Comparison of ENCODE assay signal across 8 cellular contexts in the genomic region with DNA sequence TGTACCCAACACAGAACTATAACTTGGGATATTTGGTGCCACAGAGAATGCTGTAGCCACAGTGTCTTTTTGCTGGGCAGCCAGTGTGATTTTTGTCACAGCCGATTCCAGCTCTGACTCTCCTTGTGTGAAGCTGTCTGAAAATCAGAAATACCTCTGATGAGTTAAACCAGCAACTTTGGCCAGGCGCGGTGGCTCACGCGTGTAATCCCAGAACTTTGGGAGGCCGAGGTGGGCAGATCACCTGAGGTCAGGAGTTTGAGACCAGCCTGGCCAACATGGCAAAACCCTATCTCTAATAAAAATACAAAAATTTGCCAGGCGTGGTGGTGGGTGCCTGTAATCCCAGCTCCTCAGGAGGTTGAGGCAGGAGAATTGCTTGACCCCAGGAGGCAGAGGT. TPM values are rescaled to one million over a fixed set of nuclear protein-coding genes. Genes with fewer than 3 reads are reported as not detected.
DNase-seq lines count a peak whose midpoint lies in the region; ATAC-seq and TF ChIP-seq lines count a peak whose summit lies in the region.
"Not testable (repeated sequence)": the region's sequence is repeated elsewhere in the genome, so short reads cannot be mapped to it uniquely, and the experiment has no call there.

No MANE protein-coding gene starts in this region.

- H3K27me3 ChIP-seq in CD8-positive, alpha-beta T cell (ENCODE audit: insufficient read depth, low read length); adipocyte (replicated peaks; ENCODE audit: control insufficient read depth, insufficient read depth, low read length); left ventricle myocardium inferior (ENCODE audit: low read depth); muscle layer of duodenum (ENCODE audit: low read depth, low read length); neural progenitor cell: not testable (repeated sequence)

- H3K4me3 Mint-ChIP-seq in CD8-positive, alpha-beta T cell = peak overlapping the region; percentile 85
- peak overlapping the region; percentile 13 for H3K4me3 Mint-ChIP-seq in activated T-cell treated with anti-CD3 and anti-CD28 coated beads, Interleukin-2, amount 50 U/mL, for 24 hours
- peak overlapping the region; percentile 10 for H3K4me3 Mint-ChIP-seq in neural progenitor cell
- peak overlapping the region; percentile 85 for H3K4me3 Mint-ChIP-seq in stimulated activated naive CD8-positive, alpha-beta T cell treated with anti-CD3 and anti-CD28 coated beads, Interleukin-15, Interleukin-2, amounts not matched to agents 100 ng/mL and 50 ng/mL, for 24 hours

- CTCF ChIA-PET in CD8-positive, alpha-beta T cell (lab: Charles Lee) = interaction anchor here (0.6 to 1.0 kb wide), 2 partner anchors 9 to 15 kb away, joined by 3 to 4 read pairs; no protein-coding TSS in a partner anchor

- H4K20me1 ChIP-seq in neural progenitor cell (ENCODE audit: low read depth) = not testable (repeated sequence)

- not testable (repeated sequence) for TF ChIP-seq CTCF in CD8-positive, alpha-beta T cell (IDR thresholded peaks at IDR 0.05); VCaP (conservative IDR thresholded peaks at IDR 0.05); left ventricle myocardium inferior (IDR thresholded peaks at IDR 0.05; ENCODE audit: borderline replicate concordance); neural progenitor cell (IDR thresholded peaks at IDR 0.05)

- peak overlapping the region; percentile 76 for H3K9ac ChIP-seq in adipocyte (ENCODE audit: low read length)
- H3K9ac ChIP-seq in neural progenitor cell = not testable (repeated sequence)

- H3K9me3 Mint-ChIP-seq in CD8-positive, alpha-beta T cell; activated T-cell treated with anti-CD3 and anti-CD28 coated beads, Interleukin-2, amount 50 U/mL, for 24 hours; neural progenitor cell; stimulated activated naive CD8-positive, alpha-beta T cell treated with anti-CD3 and anti-CD28 coated beads, Interleukin-15, Interleukin-2, amounts not matched to agents 100 ng/mL and 50 ng/mL, for 24 hours: not testable (repeated sequence)

- POLR2A ChIA-PET in CD8-positive, alpha-beta T cell (lab: Charles Lee) = interaction anchor here (1.2 kb wide), 1 partner anchor 10 kb away, joined by 3 read pairs; no protein-coding TSS in a partner anchor

- H3K4me1 ChIP-seq in CD8-positive, alpha-beta T cell (ENCODE audit: insufficient read depth, low read length) = peaks cover 13% of the 10 kb centered on the region
- H3K4me1 ChIP-seq in adipocyte (ENCODE audit: control insufficient read depth, insufficient read depth, low read length); muscle layer of duodenum (ENCODE audit: control insufficient read depth in 1 of 2, insufficient read depth in 2 of 2, low read length in 2 of 2): not testable (repeated sequence)
- peaks cover 19% of the 10 kb centered on the region for H3K4me1 ChIP-seq in left ventricle myocardium inferior
- H3K4me1 ChIP-seq in neural progenitor cell = peaks cover 17% of the 10 kb centered on the region

- not testable (repeated sequence) for H3K4me3 ChIP-seq in CD8-positive, alpha-beta T cell (ENCODE audit: low read depth, low read length); neural progenitor cell
- peak overlapping the region; percentile 72 for H3K4me3 ChIP-seq in adipocyte (ENCODE audit: low read length)
- peak overlapping the region; percentile 62 for H3K4me3 ChIP-seq in left ventricle myocardium inferior
- H3K4me3 ChIP-seq in muscle layer of duodenum (ENCODE audit: low read depth in 1 of 2, low read length in 2 of 2) = peak overlapping the region; percentile 62 to 70

- intact Hi-C loops in CD8-positive, alpha-beta T cell (cut with DNase I, micrococcal nuclease) = loop anchor here in 1 of 2 experiments (10.0 kb wide), 1 partner anchor 353 kb away; a partner anchor contains a TSS
- intact Hi-C loops in left ventricle myocardium inferior (cut with micrococcal nuclease) = not testable (repeated sequence)

- not testable (repeated sequence) for H3K36me3 ChIP-seq in CD8-positive, alpha-beta T cell (ENCODE audit: insufficient read depth, low read length); left ventricle myocardium inferior; muscle layer of duodenum (ENCODE audit: control insufficient read depth in 1 of 2, insufficient read depth in 2 of 2, low read length in 2 of 2); neural progenitor cell
- H3K36me3 ChIP-seq in adipocyte (ENCODE audit: control insufficient read depth, insufficient read depth, low read length, severe bottlenecking) = peaks cover 16% of the 10 kb centered on the region

- not testable (repeated sequence) for H3K9me3 ChIP-seq in CD8-positive, alpha-beta T cell (ENCODE audit: low read length); adipocyte (ENCODE audit: control insufficient read depth, low read length); left ventricle myocardium inferior (replicated peaks); muscle layer of duodenum (ENCODE audit: control insufficient read depth in 1 of 2, low read length in 2 of 2); neural progenitor cell (ENCODE audit: low read depth)

- peaks cover 14% of the 10 kb centered on the region for H3F3A ChIP-seq in neural progenitor cell (ENCODE audit: low read depth)

- peaks cover 11% of the 10 kb centered on the region for H3K36me3 Mint-ChIP-seq in CD8-positive, alpha-beta T cell
- H3K36me3 Mint-ChIP-seq in activated T-cell treated with anti-CD3 and anti-CD28 coated beads, Interleukin-2, amount 50 U/mL, for 24 hours (ENCODE audit: low read depth) = peaks cover 16% of the 10 kb centered on the region
- peaks cover 14% of the 10 kb centered on the region for H3K36me3 Mint-ChIP-seq in neural progenitor cell
- peaks cover 12% of the 10 kb centered on the region for H3K36me3 Mint-ChIP-seq in stimulated activated naive CD8-positive, alpha-beta T cell treated with anti-CD3 and anti-CD28 coated beads, Interleukin-15, Interleukin-2, amounts not matched to agents 100 ng/mL and 50 ng/mL, for 24 hours (ENCODE audit: low read depth)

- not testable (repeated sequence) for ATAC-seq in CD8-positive, alpha-beta T cell

- H2AFZ ChIP-seq in neural progenitor cell (replicated peaks) = not testable (repeated sequence)

- H3K4me1 Mint-ChIP-seq in CD8-positive, alpha-beta T cell (ENCODE audit: low read depth) = peaks cover 22% of the 10 kb centered on the region
- peaks cover 32% of the 10 kb centered on the region for H3K4me1 Mint-ChIP-seq in activated T-cell treated with anti-CD3 and anti-CD28 coated beads, Interleukin-2, amount 50 U/mL, for 24 hours (ENCODE audit: low read depth)
- peaks cover 42% of the 10 kb centered on the region for H3K4me1 Mint-ChIP-seq in neural progenitor cell
- peaks cover 44% of the 10 kb centered on the region for H3K4me1 Mint-ChIP-seq in stimulated activated naive CD8-positive, alpha-beta T cell treated with anti-CD3 and anti-CD28 coated beads, Interleukin-15, Interleukin-2, amounts not matched to agents 100 ng/mL and 50 ng/mL, for 24 hours (ENCODE audit: low read depth)

- not testable (repeated sequence) for H3K79me2 ChIP-seq in neural progenitor cell (ENCODE audit: low read depth)

- not testable (repeated sequence) for H3K4me2 ChIP-seq in neural progenitor cell

- H3K27ac ChIP-seq in CD8-positive, alpha-beta T cell (ENCODE audit: low read depth, low read length); left ventricle myocardium inferior (replicated peaks); muscle layer of duodenum (ENCODE audit: low read length): not testable (repeated sequence)
- H3K27ac ChIP-seq in VCaP (peak overlapping the region; percentile 75), neural progenitor cell (peak overlapping the region; percentile 73)

- DNase-seq in CD8-positive, alpha-beta T cell; activated T-cell treated with anti-CD3 and anti-CD28 coated beads, Interleukin-2, amount 50 U/mL, for 24 hours; adipocyte (ENCODE audit: low read depth); left ventricle myocardium inferior; neural progenitor cell (ENCODE audit: low spot score): not testable (repeated sequence)

- H3K27me3 Mint-ChIP-seq in CD8-positive, alpha-beta T cell (ENCODE audit: low read depth); activated T-cell treated with anti-CD3 and anti-CD28 coated beads, Interleukin-2, amount 50 U/mL, for 24 hours; neural progenitor cell (ENCODE audit: insufficient read depth, low read depth); stimulated activated naive CD8-positive, alpha-beta T cell treated with anti-CD3 and anti-CD28 coated beads, Interleukin-15, Interleukin-2, amounts not matched to agents 100 ng/mL and 50 ng/mL, for 24 hours: not testable (repeated sequence)

- not testable (repeated sequence) for H3K27ac Mint-ChIP-seq in CD8-positive, alpha-beta T cell; activated T-cell treated with anti-CD3 and anti-CD28 coated beads, Interleukin-2, amount 50 U/mL, for 24 hours; stimulated activated naive CD8-positive, alpha-beta T cell treated with anti-CD3 and anti-CD28 coated beads, Interleukin-15, Interleukin-2, amounts not matched to agents 100 ng/mL and 50 ng/mL, for 24 hours
- peak overlapping the region; percentile 39 for H3K27ac Mint-ChIP-seq in neural progenitor cell

RNA-seq across cellular contexts. Expression of a gene that starts 5.9 kb away (rescaled TPM):
- total RNA-seq in CD8-positive, alpha-beta T cell = 1 to 10 TPM in 1 of 2 experiments, under 1 TPM in 1; 0.68 to 3.2 TPM
- total RNA-seq in left ventricle myocardium inferior (3.8 TPM), neural progenitor cell (ENCODE audit: low replicate concordance) (8.0 and 16.9 TPM in 2 replicates)

RNA-seq across cellular contexts. Expression of a gene that starts 30.1 kb away (rescaled TPM):
- total RNA-seq in CD8-positive, alpha-beta T cell = 1 to 10 TPM; 5.0 to 5.4 TPM
- total RNA-seq in left ventricle myocardium inferior = 4.4 TPM
- 2.5 and 13.5 TPM in 2 replicates for total RNA-seq in neural progenitor cell (ENCODE audit: low replicate concordance)

RNA-seq across cellular contexts. Expression of a gene that starts 59.1 kb away (rescaled TPM):
- total RNA-seq in CD8-positive, alpha-beta T cell = 10 to 100 TPM; 25.6 to 27.1 TPM
- 17.2 TPM for total RNA-seq in left ventricle myocardium inferior
- total RNA-seq in neural progenitor cell (ENCODE audit: low replicate concordance) = 0.34 and 1.5 TPM in 2 replicates

Comparison
In these comparisons a context has a peak if more than half of its experiments do, and no peak if none do; other contexts are left out.
1. H3K4me3 Mint-ChIP-seq: peak in every context shown above with its lines; median percentile 85 in CD8-positive, alpha-beta T cell; 85 in stimulated activated naive CD8-positive, alpha-beta T cell treated with anti-CD3 and anti-CD28 coated beads, Interleukin-15, Interleukin-2, amounts not matched to agents 100 ng/mL and 50 ng/mL, for 24 hours; 13 in activated T-cell treated with anti-CD3 and anti-CD28 coated beads, Interleukin-2, amount 50 U/mL, for 24 hours; 10 in neural progenitor cell.